Comparison of ENCODE assay signal across 13 cellular contexts in genomic region chr18:70165936-70166335, GRCh38. TPM values are rescaled to one million over a fixed set of nuclear protein-coding genes. Genes with fewer than 3 reads are reported as not detected.
DNase-seq lines count a peak whose midpoint lies in the region; ATAC-seq and TF ChIP-seq lines count a peak whose summit lies in the region.
"Had no signal": no experiment of that assay in that cellular context is flagged by ENCODE, and none has a peak within 500 bp of the region (broad histone marks: within the 10 kb centered on the region; RNA-seq: fewer than 3 reads in every experiment).

No MANE protein-coding gene starts in this region.

- no peak overlapping the region for H3K9ac ChIP-seq in KMS-11

- DNase-seq in GM19238 (ENCODE audit: insufficient read length, low spot score) (peak; percentile 4), progenitor cell of endocrine pancreas (ENCODE audit: low spot score, unreplicated experiment) (no peak), H7 (no peak), Caco-2 (no peak), right atrium auricular region (ENCODE audit: low spot score) (no peak)
- DNase-seq: activated B cell treated with CpG ODN at 0.5 μM for 24 hours; activated T-cell treated with anti-CD3 and anti-CD28 coated beads, Interleukin-2, amount 50 U/mL, for 48 hours; MV-4-11; NCI-H526 treated with DMSO at 0.1 percent for 48 hours had no signal

- H3K27ac Mint-ChIP-seq in progenitor cell of endocrine pancreas (peak overlapping the region; percentile 9), Caco-2 (ENCODE audit: unreplicated experiment) (no peak overlapping the region)
- H3K27ac Mint-ChIP-seq: activated B cell treated with CpG ODN at 0.5 μM for 24 hours, brain had no signal

- H3K27me3 ChIP-seq in KMS-11 (ENCODE audit: insufficient read depth, low read depth): no peaks in the 10 kb centered on the region
- H3K27me3 ChIP-seq in H7 (ENCODE audit: control insufficient read depth, insufficient read depth, low read length): no peaks in the 10 kb centered on the region
- no peaks in the 10 kb centered on the region for H3K27me3 ChIP-seq in Caco-2 (replicated peaks; ENCODE audit: control insufficient read depth, insufficient read depth, low read length)
- no peaks in the 10 kb centered on the region for H3K27me3 ChIP-seq in right atrium auricular region
- H3K27me3 ChIP-seq: vagina had no signal

- CTCF ChIA-PET in Caco-2 (lab: Charles Lee): no interaction called here

- no TSS peak for BruUV-seq in Caco-2 (replicated peaks; lab: Mats Ljungman, UMichigan)

- H3K4me3 ChIP-seq in KMS-11 (IDR thresholded peaks at IDR 0.05; ENCODE audit: insufficient read depth, low read depth, low read length): no peak overlapping the region
- no peak overlapping the region for H3K4me3 ChIP-seq in H7 (ENCODE audit: insufficient read depth, low read depth, low read length)
- H3K4me3 ChIP-seq in Caco-2 (ENCODE audit: low read depth, low read length): no peak overlapping the region
- no peak overlapping the region for H3K4me3 ChIP-seq in right atrium auricular region
- H3K4me3 ChIP-seq: vagina had no signal

- no peaks in the 10 kb centered on the region for H3K9me3 ChIP-seq in Caco-2
- no peaks in the 10 kb centered on the region for H3K9me3 ChIP-seq in right atrium auricular region
- H3K9me3 ChIP-seq: vagina had no signal

- H3K4me1 Mint-ChIP-seq in progenitor cell of endocrine pancreas (ENCODE audit: low read depth): peaks cover 13% of the 10 kb centered on the region
- no peaks in the 10 kb centered on the region for H3K4me1 Mint-ChIP-seq in Caco-2 (ENCODE audit: low read depth, unreplicated experiment)
- H3K4me1 Mint-ChIP-seq: activated B cell treated with CpG ODN at 0.5 μM for 24 hours, brain had no signal

- peaks cover 24% of the 10 kb centered on the region for H3K36me3 Mint-ChIP-seq in progenitor cell of endocrine pancreas (ENCODE audit: insufficient read depth)
- peaks cover 13% of the 10 kb centered on the region for H3K36me3 Mint-ChIP-seq in Caco-2 (ENCODE audit: insufficient read depth, unreplicated experiment)

- POLR2A ChIA-PET in Caco-2 (lab: Charles Lee): no interaction called here

- H3K36me3 ChIP-seq in KMS-11 (ENCODE audit: insufficient read depth) (no peaks in the 10 kb centered on the region; the same call in 1 of the 2 replicates), H7 (replicated peaks; ENCODE audit: control insufficient read depth, insufficient read depth, low read length) (no peaks in the 10 kb centered on the region; the same call in 1 of the 2 replicates), Caco-2 (ENCODE audit: control insufficient read depth, insufficient read depth, low read length) (no peaks in the 10 kb centered on the region), right atrium auricular region (peaks cover 7% of the 10 kb centered on the region)

- peaks cover 21% of the 10 kb centered on the region; the same call in 1 of the 2 replicates for H3K79me2 ChIP-seq in KMS-11 (ENCODE audit: insufficient read depth, low read depth)

- H3K27ac ChIP-seq in KMS-11 (peak overlapping the region; percentile 13; the same call in 1 of the 2 replicates), right atrium auricular region (no peak overlapping the region)
- H3K27ac ChIP-seq: vagina had no signal

- no peaks in the 10 kb centered on the region for H3K27me3 Mint-ChIP-seq in progenitor cell of endocrine pancreas
- H3K27me3 Mint-ChIP-seq in Caco-2 (ENCODE audit: insufficient read depth, unreplicated experiment): no peaks in the 10 kb centered on the region
- H3K27me3 Mint-ChIP-seq: activated B cell treated with CpG ODN at 0.5 μM for 24 hours, brain had no signal

- intact Hi-C loops in Caco-2 (cut with micrococcal nuclease; ENCODE audit: unreplicated experiment): no loop called here

- H3K4me1 ChIP-seq in KMS-11 (ENCODE audit: low read depth, poor library complexity, severe bottlenecking) (peaks cover 55% of the 10 kb centered on the region), Caco-2 (no peaks in the 10 kb centered on the region), right atrium auricular region (no peaks in the 10 kb centered on the region)

- H2AFZ ChIP-seq in KMS-11 (ENCODE audit: low read depth): no peak overlapping the region

- no peak overlapping the region for H3K4me3 Mint-ChIP-seq in progenitor cell of endocrine pancreas (ENCODE audit: low read depth)
- no peak overlapping the region for H3K4me3 Mint-ChIP-seq in Caco-2 (ENCODE audit: unreplicated experiment)
- H3K4me3 Mint-ChIP-seq: activated B cell treated with CpG ODN at 0.5 μM for 24 hours, brain had no signal

- peak; percentile 68 for ATAC-seq in HG02759 (IDR thresholded peaks at IDR 0.05; ENCODE audit: unreplicated experiment)

- H3K9me3 Mint-ChIP-seq in progenitor cell of endocrine pancreas (ENCODE audit: low read depth): peaks cover 9% of the 10 kb centered on the region
- H3K9me3 Mint-ChIP-seq in Caco-2 (ENCODE audit: unreplicated experiment): no peaks in the 10 kb centered on the region

- peak overlapping the region; percentile 51 for H3K4me2 ChIP-seq in KMS-11

- TF ChIP-seq CTCF in KMS-11 (conservative IDR thresholded peaks at IDR 0.05; ENCODE audit: low read depth, low read length) (no peak), progenitor cell of endocrine pancreas (IDR thresholded peaks at IDR 0.05; ENCODE audit: unreplicated experiment) (no peak), Caco-2 (IDR thresholded peaks at IDR 0.05; ENCODE audit: insufficient read depth in 1 of 2, low read depth in 1 of 2, low read length in 1 of 2, severe bottlenecking in 1 of 2, unreplicated experiment in 1 of 2) (no peak), right atrium auricular region (IDR thresholded peaks at IDR 0.05) (no peak)

- no peaks in the 10 kb centered on the region for H4K20me1 ChIP-seq in KMS-11 (ENCODE audit: insufficient read depth)

RNA-seq across cellular contexts. Expression of gene RTTN, which starts 39.6 kb away (rescaled TPM):
- 24.7 and 27.7 TPM in 2 replicates for total RNA-seq in progenitor cell of endocrine pancreas
- total RNA-seq in H7 (2014; rRNA removed; shearing (Covaris generic)): 21.8 and 24.5 TPM in 2 replicates
- total RNA-seq in Caco-2 (2022): 12.1 and 14.6 TPM in 2 replicates
- 1 to 10 TPM; 6.3 to 8.0 TPM for total RNA-seq in right atrium auricular region
